ENCODE assay signal across 20 cellular contexts in the genomic region with DNA sequence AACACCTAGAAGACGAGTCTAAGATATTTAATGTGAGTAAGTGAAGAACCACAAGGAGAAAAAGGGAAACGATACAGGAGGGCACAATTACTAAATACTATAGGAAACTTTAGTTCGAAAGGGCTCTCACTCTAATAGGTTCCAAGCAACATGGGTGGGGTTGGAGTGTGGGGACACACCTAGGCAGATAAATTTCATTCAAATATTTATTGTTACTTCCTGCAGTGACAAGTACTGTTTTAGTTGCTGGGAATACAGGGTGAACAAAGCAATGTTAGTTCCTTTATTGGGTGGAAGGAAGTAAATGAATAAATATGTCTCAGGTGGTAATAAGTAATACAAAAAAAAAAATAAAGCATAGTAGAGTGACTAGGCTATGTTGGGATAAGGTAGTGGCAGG.
"Had no signal": no experiment of that assay in that cellular context is flagged by ENCODE, and none has a peak within 500 bp of the region (broad histone marks: within the 10 kb centered on the region; RNA-seq: fewer than 3 reads in every experiment).

No MANE protein-coding gene starts in this region.

- H3K36me3 ChIP-seq: thoracic aorta had no signal

- H3K9me3 ChIP-seq: esophagus squamous epithelium, psoas muscle, thoracic aorta, transverse colon had no signal

- ATAC-seq: foreskin keratinocyte; left ventricle myocardium superior; naive thymus-derived CD4-positive, alpha-beta T cell; psoas muscle; sciatic nerve; stimulated activated naive B cell treated with anti-CD40 and anti-IgM and Interleukin-4, amounts not matched to agents 10 μg/mL and 1 μg/mL and 100 μg/mL, for 72 hours; stimulated activated naive CD8-positive, alpha-beta T cell treated with anti-CD3 and anti-CD28 coated beads, Interleukin-15, amount 100 ng/mL, for 72 hours had no signal

- H3K4me3 ChIP-seq: esophagus squamous epithelium, lung, psoas muscle, thoracic aorta, transverse colon had no signal

- DNase-seq: effector memory CD4-positive, alpha-beta T cell; esophagus squamous epithelium; foreskin keratinocyte; immature natural killer cell; left ventricle myocardium superior; mesenchymal stem cell; midbrain; naive thymus-derived CD4-positive, alpha-beta T cell; nephron progenitor cell; psoas muscle; stimulated activated CD4-positive, alpha-beta T cell treated with anti-CD3 and anti-CD28 coated beads, Interleukin-2, amount 100 ng/mL, for 24 hours; stimulated activated CD4-positive, alpha-beta T cell treated with anti-CD3 and anti-CD28 coated beads, Interleukin-4, amount 100 ng/mL, for 4 hours; stimulated activated naive B cell treated with anti-CD40 and anti-IgM and Interleukin-4, amounts not matched to agents 10 μg/mL and 1 μg/mL and 100 μg/mL, for 72 hours; stimulated activated naive CD8-positive, alpha-beta T cell treated with anti-CD3 and anti-CD28 coated beads, Interleukin-15, amount 100 ng/mL, for 72 hours; substantia nigra; transverse colon had no signal

- H3K4me1 ChIP-seq: esophagus squamous epithelium, foreskin keratinocyte, psoas muscle, transverse colon had no signal

- H3K27ac ChIP-seq: esophagus squamous epithelium, foreskin keratinocyte, parathyroid adenoma, psoas muscle, thoracic aorta, transverse colon had no signal

- H3K27me3 ChIP-seq: esophagus squamous epithelium, foreskin keratinocyte, transverse colon had no signal
